In genomic region chr14:98323850-98324249, GRCh38 we compare ENCODE assay signal across 25 cellular contexts.
"Had no signal": no experiment of that assay in that cellular context is flagged by ENCODE, and none has a peak within 500 bp of the region (broad histone marks: within the 10 kb centered on the region; RNA-seq: fewer than 3 reads in every experiment).

No MANE protein-coding gene starts in this region.

- H2AFZ ChIP-seq: hepatocyte, parathyroid adenoma had no signal

- H3K4me1 ChIP-seq: breast epithelium, foreskin keratinocyte, left ventricle myocardium inferior, parathyroid adenoma, transverse colon, vagina had no signal

- DNase-seq: activated CD4-positive, alpha-beta T cell treated with anti-CD3 and anti-CD28 coated beads for 1 hour; activated CD4-positive, alpha-beta T cell treated with anti-CD3 and anti-CD28 coated beads, Interleukin-2, amount 50 U/mL, for 1 hour; activated CD8-positive, alpha-beta T cell treated with anti-CD3 and anti-CD28 coated beads, Interleukin-2, amount 10 ng/mL, durations not matched to agents 7 days and 5 days; activated gamma-delta T cell treated with Interleukin-2 at 50 U/mL for 16 hours; activated T-cell treated with anti-CD3 and anti-CD28 coated beads, Interleukin-2, amount 50 U/mL, for 1 hour; anterior cingulate cortex; cerebellar nuclear complex; cortex of kidney; foreskin keratinocyte; immature natural killer cell; left ventricle myocardium inferior; nucleus accumbens; stimulated activated CD4-positive, alpha-beta T cell treated with anti-CD3 and anti-CD28 coated beads, Interleukin-15, amount 100 ng/mL, for 24 hours; T-helper 1 cell; transverse colon had no signal

- H3K9me3 ChIP-seq: vagina had no signal

- H3K27me3 Mint-ChIP-seq: activated naive CD4-positive, alpha-beta T cell treated with anti-CD3 and anti-CD28 coated beads, Interleukin-2, amount 50 U/mL, for 24 hours; stimulated activated memory B cell treated with anti-CD40 and anti-IgM and Interleukin-4, amounts not matched to agents 10 μg/mL and 1 μg/mL and 100 μg/mL, for 72 hours had no signal

- H3K4me1 Mint-ChIP-seq: stimulated activated memory B cell treated with anti-CD40 and anti-IgM and Interleukin-4, amounts not matched to agents 10 μg/mL and 1 μg/mL and 100 μg/mL, for 72 hours had no signal

- H3K4me3 Mint-ChIP-seq: activated CD8-positive, alpha-beta T cell treated with anti-CD3 and anti-CD28 coated beads, Interleukin-2, amount 10 ng/mL, durations not matched to agents 7 days and 5 days; activated naive CD4-positive, alpha-beta T cell treated with anti-CD3 and anti-CD28 coated beads, Interleukin-2, amount 50 U/mL, for 24 hours; immature natural killer cell; stimulated activated memory B cell treated with anti-CD40 and anti-IgM and Interleukin-4, amounts not matched to agents 10 μg/mL and 1 μg/mL and 100 μg/mL, for 72 hours had no signal

- FAIRE-seq: TTC549 had no signal

- H3K9ac ChIP-seq: parathyroid adenoma had no signal

- H3K36me3 ChIP-seq: breast epithelium, left ventricle myocardium inferior, transverse colon, vagina had no signal

- ATAC-seq: activated CD8-positive, alpha-beta T cell treated with anti-CD3 and anti-CD28 coated beads, Interleukin-2, amount 10 ng/mL, durations not matched to agents 7 days and 5 days; foreskin keratinocyte; sciatic nerve; stimulated activated memory B cell treated with anti-CD40 and anti-IgM and Interleukin-4, amounts not matched to agents 10 μg/mL and 1 μg/mL and 100 μg/mL, for 72 hours had no signal

- H3K4me2 ChIP-seq: hepatocyte, smooth muscle cell had no signal

- H3K27me3 ChIP-seq: breast epithelium, foreskin keratinocyte, hepatocyte, transverse colon, vagina had no signal

- H3K27ac Mint-ChIP-seq: activated CD8-positive, alpha-beta T cell treated with anti-CD3 and anti-CD28 coated beads, Interleukin-2, amount 10 ng/mL, durations not matched to agents 7 days and 5 days; activated naive CD4-positive, alpha-beta T cell treated with anti-CD3 and anti-CD28 coated beads, Interleukin-2, amount 50 U/mL, for 24 hours; immature natural killer cell; stimulated activated memory B cell treated with anti-CD40 and anti-IgM and Interleukin-4, amounts not matched to agents 10 μg/mL and 1 μg/mL and 100 μg/mL, for 72 hours had no signal

- H3K79me2 ChIP-seq: hepatocyte, parathyroid adenoma had no signal

- H3K4me3 ChIP-seq: breast epithelium, hepatocyte, left ventricle myocardium inferior, smooth muscle cell, transverse colon, vagina had no signal

- H3K36me3 Mint-ChIP-seq: stimulated activated memory B cell treated with anti-CD40 and anti-IgM and Interleukin-4, amounts not matched to agents 10 μg/mL and 1 μg/mL and 100 μg/mL, for 72 hours had no signal

- H3K27ac ChIP-seq: breast epithelium, epithelial cell of prostate, foreskin keratinocyte, hepatocyte, left ventricle myocardium inferior, parathyroid adenoma, transverse colon, vagina had no signal
